In genomic region chr17:49677933-49678847, GRCh38 we compare ENCODE assay signal across 8 cellular contexts. TPM values are rescaled to one million over a fixed set of nuclear protein-coding genes. Genes with fewer than 3 reads are reported as not detected.
DNase-seq lines count a peak whose midpoint lies in the region; ATAC-seq and TF ChIP-seq lines count a peak whose summit lies in the region.

Gene SPOP, minus strand, starts transcription at chr17:49678097. Its CDS starts 55,287 bp downstream, at chr17:49622810.

- peaks cover 22% of the 10 kb centered on the region for H3K36me3 Mint-ChIP-seq in nephron progenitor cell (ENCODE audit: low read depth)

- no peak for TF ChIP-seq CTCF in fibroblast of the aortic adventitia (IDR thresholded peaks at IDR 0.05; ENCODE audit: insufficient read depth, low read length)
- no peak for TF ChIP-seq CTCF in nephron progenitor cell (IDR thresholded peaks at IDR 0.05)

- peaks cover 9% of the 10 kb centered on the region for H3K9me3 Mint-ChIP-seq in nephron progenitor cell
- peaks cover 0 to 4% of the 10 kb centered on the region in 2 donors for H3K9me3 Mint-ChIP-seq in stimulated activated naive CD8-positive, alpha-beta T cell treated with anti-CD3 and anti-CD28 coated beads, Interleukin-15, amount 100 ng/mL, for 72 hours

- peak; percentile 99 for DNase-seq in EL
- DNase-seq in H7, result peak; percentile 99
- DNase-seq in MG63, result peak; percentile 99
- peak; percentile 96 for DNase-seq in SHP77 treated with DMSO at 0.1 percent for 48 hours (lab: John Stamatoyannopoulos, UW)
- DNase-seq in activated effector memory CD4-positive, alpha-beta T cell treated with anti-CD3 and anti-CD28 coated beads, Interleukin-2, amount 50 U/mL, for 16 hours, result peak; percentile 99
- peak; percentile 99 for DNase-seq in fibroblast of the aortic adventitia (ENCODE audit: low read depth)
- DNase-seq in nephron progenitor cell, result peak; percentile 98
- DNase-seq in stimulated activated naive CD8-positive, alpha-beta T cell treated with anti-CD3 and anti-CD28 coated beads, Interleukin-15, amount 100 ng/mL, for 72 hours, result peak; percentile 99

- H3K4me3 Mint-ChIP-seq in nephron progenitor cell, result peak within 1 kb of the TSS; percentile 94
- H3K4me3 Mint-ChIP-seq in stimulated activated naive CD8-positive, alpha-beta T cell treated with anti-CD3 and anti-CD28 coated beads, Interleukin-15, amount 100 ng/mL, for 72 hours, result peak within 1 kb of the TSS; percentile 80 to 93

- H3K4me1 Mint-ChIP-seq in nephron progenitor cell, result peaks cover 35% of the 10 kb centered on the region
- peaks cover 40% of the 10 kb centered on the region for H3K4me1 Mint-ChIP-seq in stimulated activated naive CD8-positive, alpha-beta T cell treated with anti-CD3 and anti-CD28 coated beads, Interleukin-15, amount 100 ng/mL, for 72 hours

- H3K27ac Mint-ChIP-seq in nephron progenitor cell, result peak within 1 kb of the TSS; percentile 98
- peak within 1 kb of the TSS; percentile 98 to 99 for H3K27ac Mint-ChIP-seq in stimulated activated naive CD8-positive, alpha-beta T cell treated with anti-CD3 and anti-CD28 coated beads, Interleukin-15, amount 100 ng/mL, for 72 hours

- H3K36me3 ChIP-seq in H7 (replicated peaks; ENCODE audit: control insufficient read depth, insufficient read depth, low read length) (no peaks in the 10 kb centered on the region), MG63 (peaks cover 23% of the 10 kb centered on the region)

- ATAC-seq in stimulated activated naive CD8-positive, alpha-beta T cell treated with anti-CD3 and anti-CD28 coated beads, Interleukin-15, amount 100 ng/mL, for 72 hours, result peak; percentile 94

- H3K27me3 ChIP-seq in H7 (ENCODE audit: control insufficient read depth, insufficient read depth, low read length) (no peaks in the 10 kb centered on the region), MG63 (no peaks in the 10 kb centered on the region)

- H3K4me3 ChIP-seq in H7 (ENCODE audit: insufficient read depth, low read depth, low read length) (peak within 1 kb of the TSS; percentile 69), MG63 (peak within 1 kb of the TSS; percentile 82), fibroblast of the aortic adventitia (ENCODE audit: low read depth, low read length) (peak within 1 kb of the TSS; percentile 83)

- peaks cover 4% of the 10 kb centered on the region for H3K9me3 ChIP-seq in MG63

- peaks cover 20% of the 10 kb centered on the region for H3K27me3 Mint-ChIP-seq in nephron progenitor cell (ENCODE audit: low read depth, poor library complexity)
- H3K27me3 Mint-ChIP-seq in stimulated activated naive CD8-positive, alpha-beta T cell treated with anti-CD3 and anti-CD28 coated beads, Interleukin-15, amount 100 ng/mL, for 72 hours, result no peaks in the 10 kb centered on the region

RNA-seq across cellular contexts. Expression of gene SPOP, which starts in this region (rescaled TPM):
- 16.1 and 26.2 TPM in 2 replicates for total RNA-seq in H7 (2014; rRNA removed; shearing (Covaris generic))
- 84.1 and 126 TPM in 2 replicates for total RNA-seq in MG63 (2014; rRNA removed; shearing (Covaris generic); ENCODE audit: low replicate concordance)
- total RNA-seq in fibroblast of the aortic adventitia (ENCODE audit: low replicate concordance), result 46.1 and 85.4 TPM in 2 replicates

Comparison
In these comparisons a context has a peak if more than half of its experiments do, and no peak if none do; other contexts are left out.
1. Peak in every context shown above with its lines: DNase-seq, ATAC-seq and H3K4me3 ChIP-seq.